9 cellular contexts compared by ENCODE assay signal in the genomic region with DNA sequence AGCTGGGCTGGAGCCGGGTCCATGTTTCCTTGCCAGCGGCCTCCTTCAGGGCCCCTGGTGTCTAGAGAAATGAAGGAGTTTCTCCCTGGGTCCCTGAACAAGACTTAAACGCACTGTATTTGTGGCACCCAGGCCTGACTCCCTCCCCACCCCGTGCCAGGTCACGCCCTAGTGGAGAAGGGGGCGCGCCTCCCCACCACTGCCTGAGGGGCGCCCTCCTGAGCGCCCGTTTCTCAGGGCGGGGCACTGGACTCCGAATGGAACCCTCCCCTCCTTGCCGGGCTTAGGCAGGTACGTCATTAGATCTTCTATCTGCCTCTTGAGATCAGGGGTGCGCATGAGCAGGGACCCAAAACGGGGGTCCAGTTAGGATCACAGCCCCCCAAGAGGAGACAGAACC. TPM values are rescaled to one million over a fixed set of nuclear protein-coding genes. Genes with fewer than 3 reads are reported as not detected.
DNase-seq lines count a peak whose midpoint lies in the region; FAIRE-seq and TF ChIP-seq lines count a peak whose summit lies in the region.
"Had no signal": no experiment of that assay in that cellular context is flagged by ENCODE, and none has a peak within 500 bp of the region (broad histone marks: within the 10 kb centered on the region; RNA-seq: fewer than 3 reads in every experiment).

No MANE protein-coding gene starts in this region.

- H4K20me1 ChIP-seq in DOHH2 (ENCODE audit: control insufficient read depth, insufficient read depth, low read depth, low read length) (no peaks in the 10 kb centered on the region), OCI-LY1 (ENCODE audit: insufficient read depth, low read length) (no peaks in the 10 kb centered on the region), osteoblast (ENCODE audit: insufficient read depth, low read length) (peaks cover 7% of the 10 kb centered on the region)

- H3K27ac ChIP-seq in DOHH2 (ENCODE audit: low read depth, low read length) = no peak overlapping the region
- no peak overlapping the region for H3K27ac ChIP-seq in OCI-LY1 (ENCODE audit: low read depth, low read length, poor library complexity, severe bottlenecking)
- H3K27ac ChIP-seq in esophagus muscularis mucosa (replicated peaks in 1 of 4) = no peak overlapping the region
- H3K27ac ChIP-seq in osteoblast (ENCODE audit: low read depth, low read length) = no peak overlapping the region

- no peaks in the 10 kb centered on the region for H3K9me2 ChIP-seq in DOHH2 (replicated peaks; ENCODE audit: control insufficient read depth, low read length)
- no peaks in the 10 kb centered on the region for H3K9me2 ChIP-seq in OCI-LY1 (ENCODE audit: low read depth, low read length)

- H3K36me3 ChIP-seq in DOHH2 (ENCODE audit: control insufficient read depth, low read length) = no peaks in the 10 kb centered on the region
- no peaks in the 10 kb centered on the region for H3K36me3 ChIP-seq in OCI-LY1 (ENCODE audit: insufficient read depth, low read length)
- peaks cover 0 to 17% (median 6%) of the 10 kb centered on the region in 4 donors for H3K36me3 ChIP-seq in esophagus muscularis mucosa
- H3K36me3 ChIP-seq in osteoblast (ENCODE audit: insufficient read depth, low read length) = peaks cover 10% of the 10 kb centered on the region

- H3K9me3 ChIP-seq in DOHH2 (ENCODE audit: control insufficient read depth, insufficient read depth, low read length) (no peaks in the 10 kb centered on the region), OCI-LY1 (ENCODE audit: low read length) (no peaks in the 10 kb centered on the region), esophagus muscularis mucosa (no peaks in the 10 kb centered on the region), osteoblast (ENCODE audit: low read depth, low read length) (no peaks in the 10 kb centered on the region)

- H3K79me2 ChIP-seq in DOHH2 (ENCODE audit: control insufficient read depth, low read length) (no peaks in the 10 kb centered on the region), OCI-LY1 (ENCODE audit: insufficient read depth, low read length) (no peaks in the 10 kb centered on the region), osteoblast (ENCODE audit: insufficient read depth, low read length) (no peaks in the 10 kb centered on the region)

- H3K4me2 ChIP-seq in DOHH2 (ENCODE audit: low read length) = peak overlapping the region; percentile 49
- H3K4me2 ChIP-seq in OCI-LY1 (ENCODE audit: low read length) = peak overlapping the region; percentile 62
- peak overlapping the region; percentile 75 for H3K4me2 ChIP-seq in osteoblast (ENCODE audit: insufficient read depth, low read length)

- no peak for FAIRE-seq in H54 (lab: Jason Lieb, UNC)

- no peak for TF ChIP-seq EP300 in esophagus muscularis mucosa (IDR thresholded peaks at IDR 0.05)

- TF ChIP-seq POLR2A in esophagus muscularis mucosa (IDR thresholded peaks at IDR 0.05; ENCODE audit: low read depth) = no peak
- no peak for TF ChIP-seq POLR2A in H54 (IDR thresholded peaks at IDR 0.05; ENCODE audit: low read depth, low read length)

- WGBS in esophagus muscularis mucosa = 72% methylated on average over 12 of the region's 16 CpGs

- H3F3A ChIP-seq in DOHH2 (ENCODE audit: control insufficient read depth, insufficient read depth) (no peaks in the 10 kb centered on the region), OCI-LY1 (ENCODE audit: insufficient read depth, low read length) (no peaks in the 10 kb centered on the region)

- peaks cover 15% of the 10 kb centered on the region for H3K27me3 ChIP-seq in DOHH2 (ENCODE audit: control insufficient read depth, low read length)
- H3K27me3 ChIP-seq in OCI-LY1 (ENCODE audit: insufficient read depth, low read length) = no peaks in the 10 kb centered on the region
- peaks cover 0 to 30% (median 4%) of the 10 kb centered on the region in 4 donors for H3K27me3 ChIP-seq in esophagus muscularis mucosa
- H3K27me3 ChIP-seq in osteoblast (ENCODE audit: insufficient read depth, low read length) = no peaks in the 10 kb centered on the region

- peak overlapping the region; percentile 51 for H3K4me3 ChIP-seq in DOHH2 (ENCODE audit: low read length)
- peak overlapping the region; percentile 57 for H3K4me3 ChIP-seq in OCI-LY1 (ENCODE audit: low read depth, low read length, poor library complexity, severe bottlenecking)
- H3K4me3 ChIP-seq in esophagus muscularis mucosa = peak overlapping the region in 3 of 4 donors; percentile 35 to 60 (median 43)
- peak overlapping the region; percentile 69 for H3K4me3 ChIP-seq in osteoblast (ENCODE audit: insufficient read depth, low read length)

- H3K4me1 ChIP-seq in DOHH2 (ENCODE audit: control insufficient read depth, low read length) (peaks cover 5% of the 10 kb centered on the region; the same call in 1 of the 2 replicates), OCI-LY1 (ENCODE audit: insufficient read depth, low read length, severe bottlenecking) (peaks cover 13% of the 10 kb centered on the region), esophagus muscularis mucosa (peaks cover 12 to 39% (median 36%) of the 10 kb centered on the region in 4 donors), osteoblast (ENCODE audit: insufficient read depth, low read length) (peaks cover 7% of the 10 kb centered on the region)

- DNase-seq in esophagus muscularis mucosa (ENCODE audit: extremely low spot score) = no peak
- DNase-seq in osteoblast (ENCODE audit: insufficient read length, low spot score, missing footprints) = peak; percentile 85
- no peak for DNase-seq in H54 (ENCODE audit: insufficient read length, low spot score)
- DNase-seq in NCI-H82 (lab: John Stamatoyannopoulos, UW) = no peak
- no peak for DNase-seq in T1000 (lab: John Stamatoyannopoulos, UW)
- DNase-seq in SIG-M5 (lab: John Stamatoyannopoulos, UW) = no peak
- DNase-seq: SHP77 had no signal

- H2AFZ ChIP-seq in OCI-LY1 (ENCODE audit: low read length) (no peak overlapping the region), osteoblast (ENCODE audit: low read length) (peak overlapping the region; percentile 59)

- intact Hi-C loops in esophagus muscularis mucosa (cut with DNase I) = loop anchor here (5.0 kb wide), 1 partner anchor 359 kb away; no protein-coding TSS in a partner anchor

- TF ChIP-seq CTCF in DOHH2 (IDR thresholded peaks at IDR 0.05; ENCODE audit: low read depth, low read length, poor library complexity, severe bottlenecking) (no peak), OCI-LY1 (IDR thresholded peaks at IDR 0.05; ENCODE audit: low read length) (no peak), esophagus muscularis mucosa (IDR thresholded peaks at IDR 0.05) (no peak), osteoblast (IDR thresholded peaks at IDR 0.05; ENCODE audit: extremely low read depth, low read depth, low read length) (no peak)

- peak overlapping the region; percentile 18; the same call in 1 of the 2 replicates for H3K9ac ChIP-seq in OCI-LY1 (ENCODE audit: low read length)

RNA-seq across cellular contexts. Expression of gene ODC1, which starts 16.3 kb away (rescaled TPM):
- total RNA-seq in esophagus muscularis mucosa (100 to 1,000 TPM; 105 to 142 (median 121) TPM), osteoblast (106 and 109 TPM in 2 replicates)
